ENCODE assay signal across 23 cellular contexts in genomic region chr7:132169730-132170129, GRCh38.
DNase-seq lines count a peak whose midpoint lies in the region; ATAC-seq, FAIRE-seq and TF ChIP-seq lines count a peak whose summit lies in the region.
"Had no signal": no experiment of that assay in that cellular context is flagged by ENCODE, and none has a peak within 500 bp of the region (broad histone marks: within the 10 kb centered on the region; RNA-seq: fewer than 3 reads in every experiment).

No MANE protein-coding gene starts in this region.

- H3K36me3 ChIP-seq in Karpas-422 (ENCODE audit: insufficient read depth, low read length): no peaks in the 10 kb centered on the region
- no peaks in the 10 kb centered on the region for H3K36me3 ChIP-seq in K562 (ENCODE audit: control insufficient read depth, insufficient read depth, low read length)
- no peaks in the 10 kb centered on the region for H3K36me3 ChIP-seq in upper lobe of right lung
- no peaks in the 10 kb centered on the region for H3K36me3 ChIP-seq in gastrocnemius medialis
- H3K36me3 ChIP-seq: BLaER1 had no signal

- no peaks in the 10 kb centered on the region for H3K79me2 ChIP-seq in Karpas-422 (ENCODE audit: low read length)
- no peaks in the 10 kb centered on the region for H3K79me2 ChIP-seq in K562 (ENCODE audit: control insufficient read depth, insufficient read depth, low read length)

- no peaks in the 10 kb centered on the region for H3K9me2 ChIP-seq in Karpas-422 (replicated peaks; ENCODE audit: insufficient read depth, low read length)
- H3K9me2 ChIP-seq: SK-N-SH had no signal

- no peaks in the 10 kb centered on the region for H3K9me3 ChIP-seq in Karpas-422 (ENCODE audit: low read length)
- H3K9me3 ChIP-seq in K562 (replicated peaks; ENCODE audit: control insufficient read depth, insufficient read depth, low read depth, low read length): no peaks in the 10 kb centered on the region
- no peaks in the 10 kb centered on the region for H3K9me3 ChIP-seq in upper lobe of right lung
- H3K9me3 ChIP-seq in gastrocnemius medialis: no peaks in the 10 kb centered on the region
- H3K9me3 ChIP-seq: BLaER1, SK-N-SH had no signal

- TF ChIP-seq POLR2A in K562 (conservative IDR thresholded peaks at IDR 0.05) (no peak), gastrocnemius medialis (IDR thresholded peaks at IDR 0.05) (no peak)

- peak; percentile 80 for ATAC-seq in K562
- peak; percentile 47 for ATAC-seq in upper lobe of right lung
- no peak for ATAC-seq in gastrocnemius medialis

- no peak for TF ChIP-seq RAD21 in K562 (CRISPR knock-in tag; conservative IDR thresholded peaks at IDR 0.05 in 1 of 2, IDR thresholded peaks at IDR 0.05 in 1 of 2)

- H3K4me1 ChIP-seq in Karpas-422 (ENCODE audit: low read length): no peaks in the 10 kb centered on the region
- H3K4me1 ChIP-seq in K562 (replicated peaks in 1 of 2; ENCODE audit: control insufficient read depth in 2 of 2, insufficient read depth in 2 of 2, low read length in 2 of 2): peaks cover under 1 to 6% of the 10 kb centered on the region in 2 experiments; a peak in 2 of 5 replicates
- no peaks in the 10 kb centered on the region for H3K4me1 ChIP-seq in upper lobe of right lung
- H3K4me1 ChIP-seq in gastrocnemius medialis: no peaks in the 10 kb centered on the region
- H3K4me1 ChIP-seq: BLaER1 had no signal

- no peak for TF ChIP-seq EP300 in K562 (IDR thresholded peaks at IDR 0.05; ENCODE audit: low read length)

- FAIRE-seq in K562 (lab: Jason Lieb, UNC) (no peak), HTR-8/SVneo (lab: Jason Lieb, UNC) (no peak)

- POLR2A ChIA-PET in K562 (lab: Yijun Ruan, JAX): interaction anchor here (1.4 kb wide), 1 partner anchor 56 kb away, joined by 3 read pairs; no protein-coding TSS in a partner anchor

- no peak overlapping the region for H3K9ac ChIP-seq in Karpas-422 (ENCODE audit: low read length)
- no peak overlapping the region for H3K9ac ChIP-seq in K562 (ENCODE audit: insufficient read depth in 1 of 2, low read depth in 2 of 2, low read length in 2 of 2)
- H3K9ac ChIP-seq: BLaER1, SK-N-SH had no signal

- CTCF ChIA-PET in K562 (lab: Yijun Ruan, JAX; ENCODE audit: low intra/inter-chr PET ratio): no interaction called here

- H2AFZ ChIP-seq in Karpas-422 (ENCODE audit: low read length): no peak overlapping the region
- H2AFZ ChIP-seq in K562 (ENCODE audit: low read depth, low read length): no peak overlapping the region
- H2AFZ ChIP-seq: PC-9 had no signal

- H3K27ac ChIP-seq in Karpas-422 (ENCODE audit: low read length) (no peak overlapping the region), K562 (ENCODE audit: extremely low read depth, low read depth, low read length) (no peak overlapping the region), upper lobe of right lung (no peak overlapping the region), gastrocnemius medialis (no peak overlapping the region)
- H3K27ac ChIP-seq: BLaER1, PC-9, RWPE1 had no signal

- no TSS peak for BruUV-seq in K562 (replicated peaks; lab: Mats Ljungman, UMichigan)

- no peaks in the 10 kb centered on the region for H4K20me1 ChIP-seq in Karpas-422 (ENCODE audit: insufficient read depth, low read depth, low read length)
- peaks cover 7% of the 10 kb centered on the region; the same call in 1 of the 2 replicates for H4K20me1 ChIP-seq in K562 (replicated peaks; ENCODE audit: control insufficient read depth, insufficient read depth, low read length)
- H4K20me1 ChIP-seq: BLaER1 had no signal

- DNase-seq in Karpas-422 (peak; percentile 48), K562 (ENCODE audit: extremely low read depth in 1 of 4, low spot score in 3 of 4) (peak; percentile 44 to 64 (median 57)), iPS-NIHi11 (ENCODE audit: low spot score) (peak; percentile 29), upper lobe of right lung (no peak), NCI-H2107 (lab: John Stamatoyannopoulos, UW) (no peak), NCI-H187 treated with DMSO at 0.1 percent for 48 hours (lab: John Stamatoyannopoulos, UW) (no peak), HTR-8/SVneo (ENCODE audit: insufficient read length, low spot score) (no peak), gastrocnemius medialis (no peak)
- DNase-seq: ACHN; CD4-positive, alpha-beta T cell; COR-L47; DMS79; KG1; NCI-H1105; NCI-H146; NCI-H2029 treated with DMSO at 0.1 percent for 48 hours; NCI-H510A; NCI-H748 treated with DMSO at 0.1 percent for 48 hours; PC-9; SIG-M5; SK-N-SH had no signal

- no peak overlapping the region for H3K4me3 ChIP-seq in Karpas-422 (ENCODE audit: low read length)
- H3K4me3 ChIP-seq in K562: no peak overlapping the region
- no peak overlapping the region for H3K4me3 ChIP-seq in upper lobe of right lung
- H3K4me3 ChIP-seq in gastrocnemius medialis: no peak overlapping the region
- H3K4me3 ChIP-seq: BLaER1, PC-9 had no signal

- H3K27me3 ChIP-seq in Karpas-422 (ENCODE audit: low read length) (no peaks in the 10 kb centered on the region), K562 (ENCODE audit: control insufficient read depth in 2 of 2, insufficient read depth in 2 of 2, low read length in 2 of 2) (peaks cover 11 to 45% of the 10 kb centered on the region in 2 experiments), upper lobe of right lung (no peaks in the 10 kb centered on the region), gastrocnemius medialis (no peaks in the 10 kb centered on the region)
- H3K27me3 ChIP-seq: BLaER1 had no signal

- no peaks in the 10 kb centered on the region for H3K9me1 ChIP-seq in K562 (ENCODE audit: control insufficient read depth, insufficient read depth, low read length)

- under 1% methylated on average over 9 of the region's 9 CpGs for WGBS in K562 (ENCODE audit: insufficient coverage, low coverage, missing lambda C conversion rate)

- H3K4me2 ChIP-seq in Karpas-422 (ENCODE audit: low read depth, low read length, poor library complexity, severe bottlenecking): no peak overlapping the region
- no peak overlapping the region for H3K4me2 ChIP-seq in K562 (ENCODE audit: insufficient read depth, low read length)
- H3K4me2 ChIP-seq: BLaER1, PC-9, SK-N-SH had no signal

- in situ Hi-C loops in K562 (cut with MboI) (no loop called here), gastrocnemius medialis (cut with MboI; ENCODE audit: low sequenced_read_pairs in 4 of 4) (no loop called here)

- peak in 1 of 3 experiments; percentile 30; a peak in 3 of 6 replicates for TF ChIP-seq CTCF in K562 (IDR thresholded peaks at IDR 0.05 in 2 of 3, conservative IDR thresholded peaks at IDR 0.05 in 1 of 3; ENCODE audit: insufficient read depth in 2 of 3, low read depth in 1 of 3, low read length in 3 of 3)
- no peak for TF ChIP-seq CTCF in upper lobe of right lung (IDR thresholded peaks at IDR 0.05)
- TF ChIP-seq CTCF in gastrocnemius medialis (IDR thresholded peaks at IDR 0.05 in 4 of 5, conservative IDR thresholded peaks at IDR 0.05 in 1 of 5): no peak

- intact Hi-C loops in K562 (cut with micrococcal nuclease) (no loop called here), upper lobe of right lung (cut with DNase I) (no loop called here), gastrocnemius medialis (cut with DNase I; ENCODE audit: low total_unique reads) (no loop called here)

TF ChIP-seq in K562, 482 proteins besides CTCF, POLR2A, EP300 and RAD21:
- no peak for TF ChIP-seq ZNF668 (CRISPR knock-in tag; IDR thresholded peaks at IDR 0.05)

Comparison
In these comparisons a context has a peak if more than half of its experiments do, and no peak if none do; other contexts are left out.
1. DNase-seq: peak in Karpas-422 (single experiment), K562 (4 of 4) and iPS-NIHi11 (single experiment); none in upper lobe of right lung (single experiment), NCI-H2107 (single experiment), NCI-H187 treated with DMSO at 0.1 percent for 48 hours (single experiment), HTR-8/SVneo (single experiment) and gastrocnemius medialis (0 of 2).
2. ATAC-seq: peak in K562 (single experiment) and upper lobe of right lung (single experiment); none in gastrocnemius medialis (0 of 2).